Comparison of ENCODE assay signal across 23 cellular contexts in the genomic region with DNA sequence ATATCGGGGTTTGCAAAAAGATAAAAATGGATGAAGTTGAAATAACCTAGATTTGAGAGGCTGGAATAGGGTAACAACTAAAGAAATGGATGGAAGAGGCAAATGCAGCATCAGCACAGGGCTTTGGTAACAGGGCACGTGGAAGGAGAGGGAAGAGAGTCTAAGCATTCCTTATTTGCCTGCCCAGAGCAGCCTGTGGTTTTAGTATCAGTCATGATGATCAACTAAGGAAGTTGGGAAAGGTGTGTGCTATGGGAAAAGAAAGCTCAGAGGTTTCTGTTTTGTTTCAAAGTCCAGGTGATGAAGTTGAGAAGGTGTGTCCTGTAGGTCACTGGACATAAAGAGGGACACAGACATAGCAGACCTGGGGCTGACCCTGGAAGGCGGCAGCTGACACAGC.
"Had no signal": no experiment of that assay in that cellular context is flagged by ENCODE, and none has a peak within 500 bp of the region (broad histone marks: within the 10 kb centered on the region; RNA-seq: fewer than 3 reads in every experiment).

No MANE protein-coding gene starts in this region.

- DNase-seq: effector memory CD8-positive, alpha-beta T cell; erythroblast; foreskin melanocyte; heart left ventricle; hippocampal formation; mucosa of descending colon; naive thymus-derived CD8-positive, alpha-beta T cell; nucleus accumbens; ovary; sigmoid colon; stimulated activated CD4-positive, alpha-beta T cell treated with anti-CD3 and anti-CD28 coated beads, Interleukin-2, amount 100 ng/mL, for 24 hours; stimulated activated CD4-positive, alpha-beta T cell treated with anti-CD3 and anti-CD28 coated beads, Interleukin-4, amount 100 ng/mL, for 4 hours; stimulated activated naive CD4-positive, alpha-beta T cell; thyroid gland; uterus had no signal

- FAIRE-seq: islet of Langerhans had no signal

- H3K27ac ChIP-seq: heart left ventricle, ovary, right atrium auricular region, sigmoid colon, skin epidermis, suprapubic skin, thyroid gland, uterus had no signal

- H3K36me3 ChIP-seq: heart left ventricle, ovary, right atrium auricular region, sigmoid colon, suprapubic skin, thyroid gland, uterus had no signal

- H3K4me1 Mint-ChIP-seq: naive thymus-derived CD8-positive, alpha-beta T cell had no signal

- H3K9me3 ChIP-seq: heart left ventricle, mucosa of descending colon, ovary, right atrium auricular region, suprapubic skin, thyroid gland, uterus had no signal

- H3K27ac Mint-ChIP-seq: dendritic cell treated with granulocyte-macrophage colony-stimulating factor and Interleukin-4, amounts not matched to agents 40 ng/mL and 50 ng/mL, for 4 days; effector memory CD8-positive, alpha-beta T cell; naive thymus-derived CD8-positive, alpha-beta T cell; type B pancreatic cell had no signal

- H3K27me3 Mint-ChIP-seq: dendritic cell treated with granulocyte-macrophage colony-stimulating factor and Interleukin-4, amounts not matched to agents 40 ng/mL and 50 ng/mL, for 4 days had no signal

- H3K27me3 ChIP-seq: ovary, right atrium auricular region, sigmoid colon, suprapubic skin, thyroid gland, uterus had no signal

- H3K4me3 Mint-ChIP-seq: dendritic cell treated with granulocyte-macrophage colony-stimulating factor and Interleukin-4, amounts not matched to agents 40 ng/mL and 50 ng/mL, for 4 days; effector memory CD8-positive, alpha-beta T cell; naive thymus-derived CD8-positive, alpha-beta T cell; neural crest cell; type B pancreatic cell had no signal

- H3K36me3 Mint-ChIP-seq: naive thymus-derived CD8-positive, alpha-beta T cell; type B pancreatic cell had no signal

- H3K4me3 ChIP-seq: heart left ventricle, mucosa of descending colon, ovary, right atrium auricular region, sigmoid colon, skin epidermis, suprapubic skin, thyroid gland, uterus had no signal

- H3K9me3 Mint-ChIP-seq: dendritic cell treated with granulocyte-macrophage colony-stimulating factor and Interleukin-4, amounts not matched to agents 40 ng/mL and 50 ng/mL, for 4 days; effector memory CD8-positive, alpha-beta T cell; neural crest cell; type B pancreatic cell had no signal

- ATAC-seq: effector memory CD8-positive, alpha-beta T cell; heart left ventricle; left lobe of liver; mucosa of descending colon; naive thymus-derived CD8-positive, alpha-beta T cell had no signal

- H3K4me1 ChIP-seq: heart left ventricle, right atrium auricular region, sigmoid colon, suprapubic skin, thyroid gland, uterus had no signal
